ENCODE assay signal across 9 cellular contexts in the genomic region with DNA sequence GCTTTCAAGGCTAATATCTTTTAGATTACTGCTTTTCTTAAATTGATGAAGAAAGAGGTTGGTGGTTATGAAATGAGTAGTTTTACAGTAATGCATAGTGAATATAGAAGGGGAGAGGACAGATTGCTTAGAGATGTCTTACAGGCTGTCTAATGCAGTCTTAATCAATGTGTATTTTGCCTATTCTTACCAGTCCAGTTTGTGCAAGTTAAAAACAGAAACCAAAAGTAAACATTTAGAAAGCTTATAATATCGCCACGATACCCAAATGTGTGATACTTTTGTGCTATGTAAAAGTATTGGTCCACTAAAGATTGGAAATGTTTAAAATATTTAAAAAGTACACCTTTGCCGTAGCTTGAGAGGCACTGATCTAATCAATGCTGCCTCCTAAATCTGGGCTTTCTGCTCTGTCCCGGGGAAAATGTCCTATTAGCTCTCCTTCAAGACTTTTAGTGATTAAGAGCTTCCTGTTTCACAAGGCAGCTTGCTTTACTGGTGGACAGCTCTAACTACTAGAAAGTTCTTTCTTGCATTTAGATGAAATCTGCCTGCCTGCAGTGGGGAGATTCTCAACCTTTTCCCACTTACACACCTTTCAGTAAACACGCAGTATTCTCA.
DNase-seq lines count a peak whose midpoint lies in the region; ATAC-seq and TF ChIP-seq lines count a peak whose summit lies in the region.
"Had no signal": no experiment of that assay in that cellular context is flagged by ENCODE, and none has a peak within 500 bp of the region (broad histone marks: within the 10 kb centered on the region; RNA-seq: fewer than 3 reads in every experiment).

No MANE protein-coding gene starts in this region.

- H3K4me1 ChIP-seq in gastrocnemius medialis: peaks cover 0 to 3% of the 10 kb centered on the region in 2 donors

- H3K36me3 ChIP-seq in gastrocnemius medialis: peaks cover 0 to 6% of the 10 kb centered on the region in 2 donors

- ATAC-seq in GM18861 (IDR thresholded peaks at IDR 0.05; ENCODE audit: unreplicated experiment) (peak; percentile 44), gastrocnemius medialis (peak in 1 of 2 donors; percentile 26), HG02623 (IDR thresholded peaks at IDR 0.05; ENCODE audit: unreplicated experiment) (no peak), HG03439 (IDR thresholded peaks at IDR 0.05; ENCODE audit: unreplicated experiment) (no peak)
- ATAC-seq: esophagus mucosa had no signal

- H3K4me3 ChIP-seq in gastrocnemius medialis: peak overlapping the region; percentile 0 to 45 (median 36)

- TF ChIP-seq POLR2A in gastrocnemius medialis (IDR thresholded peaks at IDR 0.05): no peak

- H3K27ac ChIP-seq in gastrocnemius medialis: peak overlapping the region in 3 of 4 donors; percentile 29 to 61 (median 42)

- intact Hi-C loops in gastrocnemius medialis (cut with DNase I; ENCODE audit: low total_unique reads): loop anchor here (5.0 kb wide), 1 partner anchor 789 kb away; a partner anchor contains a TSS

- no peaks in the 10 kb centered on the region for H3K9me3 ChIP-seq in gastrocnemius medialis

- TF ChIP-seq CTCF in gastrocnemius medialis (IDR thresholded peaks at IDR 0.05 in 4 of 5, conservative IDR thresholded peaks at IDR 0.05 in 1 of 5): no peak

- no peaks in the 10 kb centered on the region for H3K27me3 ChIP-seq in gastrocnemius medialis

- in situ Hi-C loops in gastrocnemius medialis (cut with MboI; ENCODE audit: low sequenced_read_pairs in 4 of 4): loop anchor here in 1 of 4 donors (5.0 kb wide), 1 partner anchor 719 kb away; no protein-coding TSS in a partner anchor
- in situ Hi-C loops in KBM-7 (cut with MboI; ENCODE audit: low pct_unique_long_range_greater_than_20kb, low sequenced_read_pairs): no loop called here

- DNase-seq in MV-4-11 (lab: John Stamatoyannopoulos, UW) (peak; percentile 12), fibroblast of gingiva (ENCODE audit: low read depth) (peak; percentile 48), gastrocnemius medialis (no peak), KBM-7 (no peak)
- no peak for DNase-seq in stimulated activated CD4-positive, alpha-beta T cell treated with anti-CD3 and anti-CD28 coated beads, Interleukin-4, amount 100 ng/mL, for 4 hours

Comparison
In these comparisons a context has a peak if more than half of its experiments do, and no peak if none do; other contexts are left out.
1. DNase-seq: peak in MV-4-11 (single experiment) and fibroblast of gingiva (single experiment); none in gastrocnemius medialis (0 of 2), KBM-7 (single experiment) and stimulated activated CD4-positive, alpha-beta T cell treated with anti-CD3 and anti-CD28 coated beads, Interleukin-4, amount 100 ng/mL, for 4 hours (0 of 2).